Comparison of ENCODE assay signal across 1 cellular context in genomic region chr16:30652718-30653117, GRCh38.
TF ChIP-seq lines count a peak whose summit lies in the region.

No MANE protein-coding gene starts in this region.

TF ChIP-seq in A549, 52 proteins besides CTCF, POLR2A, EP300 and RAD21 (continued from another document):
- TF ChIP-seq HMGXB4 (CRISPR knock-in tag; IDR thresholded peaks at IDR 0.05; ENCODE audit: borderline replicate concordance) = no peak
